Comparison of ENCODE assay signal across 10 cellular contexts in the genomic region with DNA sequence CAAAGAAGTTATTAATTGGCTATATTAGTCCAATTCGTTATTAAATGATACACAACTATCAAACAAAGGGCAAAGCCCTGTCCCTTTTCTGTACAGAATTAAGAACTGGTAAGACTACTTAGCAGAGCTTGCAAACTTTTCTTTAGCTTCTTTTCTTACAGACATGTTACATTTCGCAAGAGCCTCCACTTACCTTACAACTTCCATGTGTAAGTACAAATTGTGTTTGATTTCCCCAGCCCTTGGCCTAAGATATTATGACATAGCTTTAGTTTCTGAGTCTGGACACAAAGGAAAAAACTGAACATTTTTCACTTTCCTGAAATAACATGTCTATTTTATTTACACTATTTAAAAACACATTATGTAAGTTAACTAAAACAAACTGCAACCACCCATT. TPM values are rescaled to one million over a fixed set of nuclear protein-coding genes. Genes with fewer than 3 reads are reported as not detected.
DNase-seq lines count a peak whose midpoint lies in the region; ATAC-seq and TF ChIP-seq lines count a peak whose summit lies in the region.
"Had no signal": no experiment of that assay in that cellular context is flagged by ENCODE, and none has a peak within 500 bp of the region (broad histone marks: within the 10 kb centered on the region; RNA-seq: fewer than 3 reads in every experiment).

No MANE protein-coding gene starts in this region.

- POLR2A ChIA-PET in PC-9 (lab: Charles Lee; ENCODE audit: unreplicated experiment) (interaction anchor here (0.6 kb wide), 2 partner anchors 545 to 1587 kb away, joined by 3 to 9 read pairs; partner anchors contain the start of gene SPRYD3), GM10248 (lab: Yijun Ruan, JAX) (no interaction called here)

- H3K9me3 ChIP-seq in DND-41 (ENCODE audit: insufficient read depth, low read length, severe bottlenecking) (no peaks in the 10 kb centered on the region), PC-9 (ENCODE audit: insufficient read depth, low read depth) (no peaks in the 10 kb centered on the region), esophagus muscularis mucosa (no peaks in the 10 kb centered on the region), prostate gland (no peaks in the 10 kb centered on the region)

- TF ChIP-seq EP300 in esophagus muscularis mucosa (IDR thresholded peaks at IDR 0.05): no peak

- TF ChIP-seq POLR2A in esophagus muscularis mucosa (IDR thresholded peaks at IDR 0.05; ENCODE audit: low read depth): no peak
- no peak for TF ChIP-seq POLR2A in prostate gland (IDR thresholded peaks at IDR 0.05)

- H3K4me2 ChIP-seq in DND-41 (ENCODE audit: insufficient read depth, low read length) (peak overlapping the region; percentile 91), PC-9 (peak overlapping the region; percentile 100)

- peak overlapping the region; percentile 84 for H3K9ac ChIP-seq in DND-41 (ENCODE audit: low read depth, low read length)

- H3K79me2 ChIP-seq in DND-41 (ENCODE audit: insufficient read depth, low read length): peaks cover 60% of the 10 kb centered on the region
- H3K79me2 ChIP-seq in PC-9 (ENCODE audit: low read depth): peaks cover 56% of the 10 kb centered on the region

- H3K36me3 ChIP-seq in DND-41 (ENCODE audit: insufficient read depth, low read length) (peaks cover 3% of the 10 kb centered on the region; the same call in 1 of the 2 replicates), PC-9 (ENCODE audit: low read depth) (no peaks in the 10 kb centered on the region), esophagus muscularis mucosa (no peaks in the 10 kb centered on the region), prostate gland (no peaks in the 10 kb centered on the region)

- no peak for ATAC-seq in DND-41 (ENCODE audit: insufficient read depth, low read depth)

- H3K9me2 ChIP-seq in PC-9 (ENCODE audit: insufficient read depth): no peaks in the 10 kb centered on the region

- no peak for TF ChIP-seq CTCF in DND-41 (IDR thresholded peaks at IDR 0.05; ENCODE audit: borderline replicate concordance, extremely low read depth, low read length, poor library complexity, severe bottlenecking)
- no peak for TF ChIP-seq CTCF in PC-9 (conservative IDR thresholded peaks at IDR 0.05)
- no peak for TF ChIP-seq CTCF in esophagus muscularis mucosa (IDR thresholded peaks at IDR 0.05)
- TF ChIP-seq CTCF in prostate gland (IDR thresholded peaks at IDR 0.05): no peak
- no peak for TF ChIP-seq CTCF in GM10248 (IDR thresholded peaks at IDR 0.05; ENCODE audit: control extremely low read depth, extremely low read depth, low read depth, missing control alignments)

- H3K4me3 ChIP-seq in DND-41 (ENCODE audit: low read depth in 1 of 2, low read length in 2 of 2): peak overlapping the region in 1 of 2 experiments; percentile 91; a peak in 2 of 4 replicates
- peak overlapping the region; percentile 82 for H3K4me3 ChIP-seq in PC-9
- peak overlapping the region; percentile 61 to 91 (median 68) for H3K4me3 ChIP-seq in esophagus muscularis mucosa
- peak overlapping the region; percentile 8 to 64 for H3K4me3 ChIP-seq in prostate gland

- no TSS peak for BruUV-seq in PC-9 (replicated peaks; lab: Mats Ljungman, UMichigan)

- WGBS in esophagus muscularis mucosa: 29% methylated on average over 2 of the region's 2 CpGs
- WGBS in prostate gland: 24% methylated on average over 2 of the region's 2 CpGs

- intact Hi-C loops in PC-9 (cut with micrococcal nuclease; ENCODE audit: unreplicated experiment): no loop called here
- intact Hi-C loops in esophagus muscularis mucosa (cut with DNase I): no loop called here
- intact Hi-C loops in prostate gland (cut with DNase I): loop anchor here (10.0 kb wide), 1 partner anchor 80 kb away; no protein-coding TSS in a partner anchor

- H3K27me3 ChIP-seq in DND-41 (ENCODE audit: insufficient read depth, low read length, poor library complexity) (no peaks in the 10 kb centered on the region), PC-9 (ENCODE audit: insufficient read depth, low read depth) (no peaks in the 10 kb centered on the region), esophagus muscularis mucosa (no peaks in the 10 kb centered on the region), prostate gland (replicated peaks; ENCODE audit: insufficient read depth) (no peaks in the 10 kb centered on the region)

- H2AFZ ChIP-seq in DND-41 (ENCODE audit: low read depth, low read length) (no peak overlapping the region), PC-9 (no peak overlapping the region)

- CTCF ChIA-PET in PC-9 (lab: Charles Lee) (interaction anchor here (0.5 kb wide), 1 partner anchor 79 kb away, joined by 3 read pairs; no protein-coding TSS in a partner anchor), GM10248 (lab: Yijun Ruan, JAX) (interaction anchor here (1.2 to 5.6 kb wide), 10 partner anchors 9 to 133 kb away, joined by 3 to 29 read pairs (median 4); partner anchors contain the start of gene ATP5MC2)

- 0 out of 2 replicates have a peak, but pooled peaks cover 1% of the 10 kb centered on the region for H3F3A ChIP-seq in PC-9 (ENCODE audit: insufficient read depth, low read depth)

- peaks cover 31% of the 10 kb centered on the region for H3K4me1 ChIP-seq in DND-41 (ENCODE audit: insufficient read depth, low read length)
- H3K4me1 ChIP-seq in PC-9 (replicated peaks; ENCODE audit: insufficient read depth): peaks cover 29% of the 10 kb centered on the region
- peaks cover 36 to 66% (median 59%) of the 10 kb centered on the region in 4 donors for H3K4me1 ChIP-seq in esophagus muscularis mucosa
- H3K4me1 ChIP-seq in prostate gland (replicated peaks): peaks cover 4% of the 10 kb centered on the region

- H4K20me1 ChIP-seq in DND-41 (ENCODE audit: insufficient read depth, low read length) (no peaks in the 10 kb centered on the region), PC-9 (ENCODE audit: insufficient read depth) (no peaks in the 10 kb centered on the region; the same call in 1 of the 2 replicates)

- H3K27ac ChIP-seq in DND-41 (ENCODE audit: low read length) (peak overlapping the region; percentile 94; the same call in 1 of the 2 replicates), PC-9 (no peak overlapping the region), esophagus muscularis mucosa (replicated peaks in 1 of 4) (peak overlapping the region; percentile 86 to 92 (median 92)), prostate gland (peak overlapping the region; percentile 92 to 97)

- DNase-seq in DND-41: no peak
- no peak for DNase-seq in PC-9
- DNase-seq in esophagus muscularis mucosa (ENCODE audit: extremely low spot score): no peak
- DNase-seq in prostate gland (ENCODE audit: low spot score): no peak
- DNase-seq in SK-N-DZ (ENCODE audit: low spot score): no peak
- no peak for DNase-seq in SHP77 treated with DMSO at 0.1 percent for 48 hours (lab: John Stamatoyannopoulos, UW)
- no peak for DNase-seq in ecto neural progenitor cell (ENCODE audit: low spot score)
- no peak for DNase-seq in GM10248 (ENCODE audit: extremely low spot score)
- DNase-seq: stimulated activated CD4-positive, alpha-beta T cell treated with anti-CD3 and anti-CD28 coated beads, Interleukin-12 subunit alpha, Interleukin-12 subunit beta, amount 100 ng/mL, for 4 hours; SW 1271 had no signal

RNA-seq across cellular contexts. Expression of gene ATF7, which starts 1.7 kb away (rescaled TPM):
- total RNA-seq in PC-9 (2021) (16.3 and 24.7 TPM in 2 replicates), esophagus muscularis mucosa (10 to 100 TPM; 23.5 to 43.6 (median 37.1) TPM), prostate gland (10 to 100 TPM; 37.9 to 46.7 TPM)
- 6.7 and 8.9 TPM in 2 replicates for polyA plus RNA-seq in SK-N-DZ (2014; cell fraction: cytosol; rRNA removed)
- polyA plus RNA-seq in SK-N-DZ (2014; cell fraction: nucleus; rRNA removed): 10.4 and 11.9 TPM in 2 replicates

RNA-seq across cellular contexts. Expression of gene ATP5MC2, which starts 51.4 kb away (rescaled TPM):
- 270 and 280 TPM in 2 replicates for total RNA-seq in PC-9 (2021)
- 100 to 1,000 TPM; 204 to 266 (median 235) TPM for total RNA-seq in esophagus muscularis mucosa
- total RNA-seq in prostate gland: 100 to 1,000 TPM; 419 to 728 TPM
- 1,037 and 1,180 TPM in 2 replicates for polyA plus RNA-seq in SK-N-DZ (2014; cell fraction: cytosol; rRNA removed)
- 519 and 626 TPM in 2 replicates for polyA plus RNA-seq in SK-N-DZ (2014; cell fraction: nucleus; rRNA removed)
